In the genomic region with DNA sequence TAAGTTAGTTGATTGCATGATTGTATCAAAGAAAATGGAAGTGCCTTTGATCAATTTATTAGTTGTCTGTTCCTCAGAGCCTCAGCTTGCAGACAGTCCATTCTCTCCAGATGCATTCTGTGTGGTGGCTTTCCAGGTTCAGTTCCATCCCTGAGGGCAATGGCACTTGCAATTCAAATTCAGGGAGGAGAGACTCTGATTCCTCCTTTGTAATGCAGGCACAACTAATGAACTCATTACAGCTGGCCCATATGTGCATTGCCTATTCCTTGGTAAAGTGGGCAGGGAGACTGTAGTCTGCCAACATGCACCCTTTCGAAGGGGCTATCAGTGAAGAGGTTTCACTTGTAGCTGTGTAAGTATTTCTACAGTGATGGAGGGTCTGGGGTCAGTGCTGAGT, we compare ENCODE assay signal across 20 cellular contexts.
"Had no signal": no experiment of that assay in that cellular context is flagged by ENCODE, and none has a peak within 500 bp of the region (broad histone marks: within the 10 kb centered on the region; RNA-seq: fewer than 3 reads in every experiment).

No MANE protein-coding gene starts in this region.

- H3K27ac Mint-ChIP-seq: endodermal cell; naive thymus-derived CD8-positive, alpha-beta T cell; stimulated activated memory B cell treated with anti-CD40 and anti-IgM and Interleukin-4, amounts not matched to agents 10 μg/mL and 1 μg/mL and 100 μg/mL, for 72 hours; stimulated activated naive CD8-positive, alpha-beta T cell treated with anti-CD3 and anti-CD28 coated beads, Interleukin-15, Interleukin-2, amounts not matched to agents 100 ng/mL and 50 ng/mL, for 24 hours had no signal

- H3K4me3 Mint-ChIP-seq: endodermal cell; naive thymus-derived CD8-positive, alpha-beta T cell; stimulated activated memory B cell treated with anti-CD40 and anti-IgM and Interleukin-4, amounts not matched to agents 10 μg/mL and 1 μg/mL and 100 μg/mL, for 72 hours; stimulated activated naive CD8-positive, alpha-beta T cell treated with anti-CD3 and anti-CD28 coated beads, Interleukin-15, Interleukin-2, amounts not matched to agents 100 ng/mL and 50 ng/mL, for 24 hours had no signal

- H3K27me3 Mint-ChIP-seq: stimulated activated memory B cell treated with anti-CD40 and anti-IgM and Interleukin-4, amounts not matched to agents 10 μg/mL and 1 μg/mL and 100 μg/mL, for 72 hours had no signal

- H3K27ac ChIP-seq: heart left ventricle, neutrophil, spleen, testis, tibial nerve, upper lobe of right lung, vagina had no signal

- H3K36me3 ChIP-seq: heart left ventricle, neutrophil, spleen, tibial nerve, upper lobe of right lung, vagina had no signal

- H3K27me3 ChIP-seq: heart left ventricle, neutrophil, spleen, testis, tibial nerve, upper lobe of right lung, vagina had no signal

- H3K4me1 Mint-ChIP-seq: naive thymus-derived CD8-positive, alpha-beta T cell; stimulated activated memory B cell treated with anti-CD40 and anti-IgM and Interleukin-4, amounts not matched to agents 10 μg/mL and 1 μg/mL and 100 μg/mL, for 72 hours had no signal

- H3K9me3 ChIP-seq: heart left ventricle, mucosa of descending colon, neutrophil, testis, tibial nerve, upper lobe of right lung, vagina had no signal

- H3K36me3 Mint-ChIP-seq: naive thymus-derived CD8-positive, alpha-beta T cell; stimulated activated memory B cell treated with anti-CD40 and anti-IgM and Interleukin-4, amounts not matched to agents 10 μg/mL and 1 μg/mL and 100 μg/mL, for 72 hours had no signal

- DNase-seq: dermis blood vessel endothelial cell; endodermal cell; heart left ventricle; hippocampal formation; islet precursor cell; mammary epithelial cell; mucosa of descending colon; naive thymus-derived CD8-positive, alpha-beta T cell; posterior cingulate gyrus; spleen; stimulated activated CD4-positive, alpha-beta T cell treated with anti-CD3 and anti-CD28 coated beads, Interleukin-15, amount 100 ng/mL, for 24 hours; stimulated activated CD4-positive, alpha-beta T cell treated with anti-CD3 and anti-CD28 coated beads, Interleukin-1b, Interleukin-23, amount 100 ng/mL, for 48 hours; stimulated activated CD4-positive, alpha-beta T cell treated with anti-CD3 and anti-CD28 coated beads, Interleukin-4, amount 100 ng/mL, for 24 hours; testis; upper lobe of right lung had no signal

- H3K9me3 Mint-ChIP-seq: stimulated activated memory B cell treated with anti-CD40 and anti-IgM and Interleukin-4, amounts not matched to agents 10 μg/mL and 1 μg/mL and 100 μg/mL, for 72 hours; stimulated activated naive CD8-positive, alpha-beta T cell treated with anti-CD3 and anti-CD28 coated beads, Interleukin-15, Interleukin-2, amounts not matched to agents 100 ng/mL and 50 ng/mL, for 24 hours had no signal

- H3K4me3 ChIP-seq: heart left ventricle, mucosa of descending colon, spleen, testis, tibial nerve, upper lobe of right lung, vagina had no signal

- H3K4me1 ChIP-seq: heart left ventricle, spleen, testis, upper lobe of right lung, vagina had no signal
